ENCODE assay signal across 33 cellular contexts in the genomic region with DNA sequence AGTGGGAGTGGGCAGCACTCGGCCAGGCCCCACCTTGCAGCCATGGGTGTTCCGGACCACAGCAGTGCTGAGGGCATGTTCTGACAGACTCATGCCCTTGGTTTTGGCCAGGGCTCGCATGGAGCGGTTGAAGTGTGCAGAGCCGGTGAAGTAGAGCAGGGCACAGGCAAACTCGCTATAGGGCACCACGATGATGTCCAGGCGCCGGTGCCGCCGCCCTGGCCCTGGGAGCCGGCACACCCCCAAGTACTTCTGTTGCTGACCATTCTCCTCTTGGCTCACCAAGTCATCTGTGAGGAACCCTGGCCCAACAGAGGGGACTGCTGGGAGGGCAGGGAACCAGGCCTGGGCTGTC.
"Had no signal": no experiment of that assay in that cellular context is flagged by ENCODE, and none has a peak within 500 bp of the region (broad histone marks: within the 10 kb centered on the region; RNA-seq: fewer than 3 reads in every experiment).

No MANE protein-coding gene starts in this region.

- H3K36me3 ChIP-seq: breast epithelium had no signal

- H3K4me3 ChIP-seq: adrenal gland, body of pancreas, breast epithelium had no signal

- H3K27me3 ChIP-seq: adrenal gland, body of pancreas, brain microvascular endothelial cell, breast epithelium had no signal

- H3K4me1 ChIP-seq: adrenal gland, body of pancreas, breast epithelium had no signal

- FAIRE-seq: astrocyte, TTC549 had no signal

- H3K9me3 ChIP-seq: adrenal gland, body of pancreas, breast epithelium had no signal

- ATAC-seq: activated CD8-positive, alpha-beta T cell treated with anti-CD3 and anti-CD28 coated beads for 36 hours; activated naive CD4-positive, alpha-beta T cell treated with anti-CD3 and anti-CD28 coated beads, Interleukin-2, amount 50 U/mL, for 72 hours; activated T-cell treated with anti-CD3 and anti-CD28 coated beads, Interleukin-2, amount 50 U/mL, for 4 hours; activated T-cell treated with anti-CD3 and anti-CD28 coated beads, Interleukin-2, amount 50 U/mL, for 72 hours; activated T-helper 17 cell treated with anti-CD3 and anti-CD28 coated beads, Interleukin-2, amount 50 U/mL, for 72 hours; body of pancreas had no signal

- DNase-seq: activated B cell treated with CpG ODN at 0.5 μM for 24 hours; activated CD4-positive, alpha-beta memory T cell treated with anti-CD3 and anti-CD28 coated beads for 36 hours; activated CD4-positive, alpha-beta T cell treated with anti-CD3 and anti-CD28 coated beads for 4 hours; activated CD4-positive, alpha-beta T cell treated with anti-CD3 and anti-CD28 coated beads, Interleukin-2, amount 10 ng/mL, durations not matched to agents 24 days and 14 days; activated CD4-positive, alpha-beta T cell treated with anti-CD3 and anti-CD28 coated beads, Interleukin-2, amount 50 U/mL, for 1 hour; activated CD4-positive, alpha-beta T cell treated with anti-CD3 and anti-CD28 coated beads, Interleukin-2, amount 50 U/mL, for 4 hours; activated CD4-positive, CD25-positive, alpha-beta regulatory T cell treated with anti-CD3 and anti-CD28 coated beads, Interleukin-2, amount 50 U/mL, for 72 hours; activated CD8-positive, alpha-beta memory T cell treated with anti-CD3 and anti-CD28 coated beads, Interleukin-2, amount 50 U/mL, for 4 hours; activated CD8-positive, alpha-beta T cell treated with anti-CD3 and anti-CD28 coated beads for 36 hours; activated effector memory CD4-positive, alpha-beta T cell treated with anti-CD3 and anti-CD28 coated beads, Interleukin-2, amount 50 U/mL, for 16 hours; activated gamma-delta T cell treated with Interleukin-2 at 50 U/mL for 16 hours; activated naive CD4-positive, alpha-beta T cell; activated naive CD4-positive, alpha-beta T cell treated with anti-CD3 and anti-CD28 coated beads for 36 hours; activated naive CD4-positive, alpha-beta T cell treated with anti-CD3 and anti-CD28 coated beads, Interleukin-2, amount 50 U/mL, for 16 hours; activated naive CD8-positive, alpha-beta T cell treated with anti-CD3 and anti-CD28 coated beads for 36 hours; activated T-cell treated with anti-CD3 and anti-CD28 coated beads for 4 hours; activated T-cell treated with anti-CD3 and anti-CD28 coated beads, Interleukin-2, amount 50 U/mL, for 1 hour; activated T-cell treated with anti-CD3 and anti-CD28 coated beads, Interleukin-2, amount 50 U/mL, for 4 hours; activated T-cell treated with anti-CD3 and anti-CD28 coated beads, Interleukin-2, amount 50 U/mL, for 72 hours; amniotic stem cell; brain microvascular endothelial cell; cerebellar nuclear complex; T-helper 1 cell; T-helper 2 cell; T-helper 9 cell had no signal

- H3K27ac ChIP-seq: adrenal gland, body of pancreas, brain microvascular endothelial cell, breast epithelium, VCaP had no signal
